In genomic region chr22:37906364-37907008, GRCh38 we compare ENCODE assay signal across 5 cellular contexts. TPM values are rescaled to one million over a fixed set of nuclear protein-coding genes. Genes with fewer than 3 reads are reported as not detected.
DNase-seq lines count a peak whose midpoint lies in the region; ATAC-seq and TF ChIP-seq lines count a peak whose summit lies in the region.

No MANE protein-coding gene starts in this region.

- H3K4me3 ChIP-seq in SK-N-MC: peak overlapping the region; percentile 86
- peak overlapping the region; percentile 15 to 88 (median 52) for H3K4me3 ChIP-seq in spleen

- DNase-seq in SK-N-MC (ENCODE audit: low read depth, low spot score): no peak
- DNase-seq in endothelial cell (ENCODE audit: low spot score): no peak
- DNase-seq in spleen: peak; percentile 89
- no peak for DNase-seq in NCI-H226

- TF ChIP-seq CTCF in endothelial cell (IDR thresholded peaks at IDR 0.05; ENCODE audit: unreplicated experiment) (no peak), spleen (IDR thresholded peaks at IDR 0.05 in 8 of 11, conservative IDR thresholded peaks at IDR 0.05 in 3 of 11) (no peak)

- H3K9me3 ChIP-seq in SK-N-MC (ENCODE audit: low read depth, low read length): no peaks in the 10 kb centered on the region
- no peaks in the 10 kb centered on the region for H3K9me3 ChIP-seq in spleen

- peaks cover 9% of the 10 kb centered on the region for H3K27me3 Mint-ChIP-seq in endothelial cell (ENCODE audit: unreplicated experiment)

- peaks cover 46% of the 10 kb centered on the region for H3K4me1 Mint-ChIP-seq in endothelial cell (ENCODE audit: unreplicated experiment)

- H3K27ac ChIP-seq in SK-N-MC (peak overlapping the region; percentile 19; the same call in 1 of the 2 replicates), spleen (peak overlapping the region; percentile 3 to 93 (median 80))

- H3K36me3 ChIP-seq in SK-N-MC (ENCODE audit: insufficient read depth, low read length): no peaks in the 10 kb centered on the region
- H3K36me3 ChIP-seq in spleen: peaks cover 0 to 16% (median 0%) of the 10 kb centered on the region in 6 donors

- peaks cover 16% of the 10 kb centered on the region for H3K36me3 Mint-ChIP-seq in endothelial cell (ENCODE audit: low read depth, unreplicated experiment)

- H3K27ac Mint-ChIP-seq in endothelial cell (ENCODE audit: unreplicated experiment): peak overlapping the region; percentile 70

- peak overlapping the region; percentile 94 for H3K4me3 Mint-ChIP-seq in endothelial cell (ENCODE audit: unreplicated experiment)

- peaks cover 2 to 27% (median 22%) of the 10 kb centered on the region in 6 donors for H3K4me1 ChIP-seq in spleen

- WGBS in spleen, 5 donors: 1 to 7% (median 2%) methylated on average over 5 to 75 of the region's 75 CpGs

- peak; percentile 27 for ATAC-seq in GM21528 (IDR thresholded peaks at IDR 0.05; ENCODE audit: low FRiP score, unreplicated experiment)

- intact Hi-C loops in spleen (cut with DNase I; ENCODE audit: low total_unique reads): no loop called here

- peak overlapping the region; percentile 74 for H3K9ac ChIP-seq in SK-N-MC (ENCODE audit: insufficient read length)

- TF ChIP-seq POLR2A in spleen (IDR thresholded peaks at IDR 0.05): no peak

- no peaks in the 10 kb centered on the region for H3K27me3 ChIP-seq in spleen (replicated peaks in 1 of 7)

- no peaks in the 10 kb centered on the region for H3K9me3 Mint-ChIP-seq in endothelial cell (ENCODE audit: unreplicated experiment)

RNA-seq across cellular contexts. Expression of gene MICALL1, which starts 0.4 kb away (rescaled TPM):
- total RNA-seq in endothelial cell (ENCODE audit: unreplicated experiment) (124 TPM), spleen (10 to 100 TPM; 15.7 to 29.4 (median 21.8) TPM)
- 10 to 100 TPM in 1 of 3 donors, 1 to 10 TPM in 2; 3.8 to 11.6 (median 4.1) TPM for polyA plus RNA-seq in spleen

RNA-seq across cellular contexts. Expression of gene C22orf23, which starts 46.9 kb away (rescaled TPM):
- total RNA-seq in endothelial cell (ENCODE audit: unreplicated experiment) (0.54 TPM), spleen (not detected)
- polyA plus RNA-seq in spleen: under 1 TPM; 0.04 to 0.16 (median 0.05) TPM

RNA-seq across cellular contexts. Expression of gene POLR2F, which starts 47.0 kb away (rescaled TPM):
- total RNA-seq in endothelial cell (ENCODE audit: unreplicated experiment) (58.9 TPM), spleen (10 to 100 TPM; 28.0 to 68.3 (median 35.5) TPM)
- 100 to 1,000 TPM in 1 of 3 donors, 10 to 100 TPM in 2; 82.1 to 111 (median 88.9) TPM for polyA plus RNA-seq in spleen

RNA-seq across cellular contexts. Expression of gene EIF3L, which starts 57.3 kb away (rescaled TPM):
- 732 TPM for total RNA-seq in endothelial cell (ENCODE audit: unreplicated experiment)
- total RNA-seq in spleen: 100 to 1,000 TPM; 254 to 407 (median 337) TPM
- 100 to 1,000 TPM; 275 to 364 (median 331) TPM for polyA plus RNA-seq in spleen
